ENCODE assay signal across 1 cellular context in the genomic region with DNA sequence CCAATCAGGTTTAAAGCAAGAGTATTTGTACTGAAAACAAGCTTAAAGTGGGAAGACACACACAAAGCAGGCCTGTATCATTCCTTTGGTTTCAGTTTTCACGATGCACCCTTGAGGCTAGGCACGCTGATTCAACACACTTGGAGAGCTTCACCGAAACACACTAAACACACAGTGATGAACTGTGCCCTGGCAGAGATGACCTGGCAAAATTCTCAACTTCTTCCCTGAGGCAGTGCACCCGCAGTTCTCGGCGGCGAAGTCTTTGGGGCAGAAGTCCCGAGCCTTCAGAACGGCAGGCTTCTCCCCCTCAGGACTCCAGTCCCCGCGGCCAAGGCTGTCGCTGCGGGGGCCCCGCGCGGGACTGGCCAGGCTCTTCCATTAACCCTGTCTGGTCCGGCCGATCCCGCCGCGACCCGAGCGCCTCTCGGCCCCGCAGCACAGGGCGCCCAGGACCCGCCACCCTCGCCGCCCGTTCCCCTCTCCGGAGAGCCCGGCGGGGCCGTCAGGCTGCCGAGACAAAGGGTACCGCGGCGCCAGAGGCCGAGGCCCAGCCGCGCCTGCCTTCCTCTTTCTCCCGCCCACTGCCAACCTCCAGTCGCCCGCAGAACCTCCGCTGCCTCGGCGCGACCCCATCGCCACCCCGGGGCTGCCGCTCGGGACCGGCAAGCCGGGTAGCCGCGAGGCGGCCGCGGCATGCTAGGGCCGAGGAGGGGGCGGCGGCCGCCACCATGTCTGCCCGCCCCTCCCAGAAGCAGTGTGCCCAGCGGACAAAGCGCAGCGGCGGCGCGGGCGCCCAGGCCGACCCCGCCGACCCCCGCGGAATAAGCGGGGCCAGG.
TF ChIP-seq lines count a peak whose summit lies in the region.

No MANE protein-coding gene starts in this region.

TF ChIP-seq in HepG2, 621 proteins besides CTCF, POLR2A, EP300 and RAD21 (continued from another document and continues in another):
- TF ChIP-seq, protein P1, sequence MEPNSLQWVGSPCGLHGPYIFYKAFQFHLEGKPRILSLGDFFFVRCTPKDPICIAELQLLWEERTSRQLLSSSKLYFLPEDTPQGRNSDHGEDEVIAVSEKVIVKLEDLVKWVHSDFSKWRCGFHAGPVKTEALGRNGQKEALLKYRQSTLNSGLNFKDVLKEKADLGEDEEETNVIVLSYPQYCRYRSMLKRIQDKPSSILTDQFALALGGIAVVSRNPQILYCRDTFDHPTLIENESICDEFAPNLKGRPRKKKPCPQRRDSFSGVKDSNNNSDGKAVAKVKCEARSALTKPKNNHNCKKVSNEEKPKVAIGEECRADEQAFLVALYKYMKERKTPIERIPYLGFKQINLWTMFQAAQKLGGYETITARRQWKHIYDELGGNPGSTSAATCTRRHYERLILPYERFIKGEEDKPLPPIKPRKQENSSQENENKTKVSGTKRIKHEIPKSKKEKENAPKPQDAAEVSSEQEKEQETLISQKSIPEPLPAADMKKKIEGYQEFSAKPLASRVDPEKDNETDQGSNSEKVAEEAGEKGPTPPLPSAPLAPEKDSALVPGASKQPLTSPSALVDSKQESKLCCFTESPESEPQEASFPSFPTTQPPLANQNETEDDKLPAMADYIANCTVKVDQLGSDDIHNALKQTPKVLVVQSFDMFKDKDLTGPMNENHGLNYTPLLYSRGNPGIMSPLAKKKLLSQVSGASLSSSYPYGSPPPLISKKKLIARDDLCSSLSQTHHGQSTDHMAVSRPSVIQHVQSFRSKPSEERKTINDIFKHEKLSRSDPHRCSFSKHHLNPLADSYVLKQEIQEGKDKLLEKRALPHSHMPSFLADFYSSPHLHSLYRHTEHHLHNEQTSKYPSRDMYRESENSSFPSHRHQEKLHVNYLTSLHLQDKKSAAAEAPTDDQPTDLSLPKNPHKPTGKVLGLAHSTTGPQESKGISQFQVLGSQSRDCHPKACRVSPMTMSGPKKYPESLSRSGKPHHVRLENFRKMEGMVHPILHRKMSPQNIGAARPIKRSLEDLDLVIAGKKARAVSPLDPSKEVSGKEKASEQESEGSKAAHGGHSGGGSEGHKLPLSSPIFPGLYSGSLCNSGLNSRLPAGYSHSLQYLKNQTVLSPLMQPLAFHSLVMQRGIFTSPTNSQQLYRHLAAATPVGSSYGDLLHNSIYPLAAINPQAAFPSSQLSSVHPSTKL (CRISPR knock-in tag; IDR thresholded peaks at IDR 0.05), result no peak; the same call in 1 of the 2 replicates
- TF ChIP-seq ZNF329 (CRISPR knock-in tag; IDR thresholded peaks at IDR 0.05; ENCODE audit: low read depth), result 0 out of 2 replicates have a peak, but pooled peaks have one; percentile 32
- TF ChIP-seq FOSL2 (CRISPR knock-in tag; IDR thresholded peaks at IDR 0.05), result peak; percentile 44
- peak; percentile 27; the same call in 1 of the 2 replicates for TF ChIP-seq GATAD1 (CRISPR knock-in tag; IDR thresholded peaks at IDR 0.05)
- TF ChIP-seq RBM39 (IDR thresholded peaks at IDR 0.05; ENCODE audit: low read depth, low read length, poor library complexity, severe bottlenecking), result no peak
- TF ChIP-seq NONO (IDR thresholded peaks at IDR 0.05), result no peak
- peak; percentile 51; the same call in 1 of the 2 replicates for TF ChIP-seq NONO (CRISPR knock-in tag; conservative IDR thresholded peaks at IDR 0.05)
- TF ChIP-seq UBTF (CRISPR knock-in tag; IDR thresholded peaks at IDR 0.05), result peak; percentile 66; the same call in 1 of the 2 replicates
- no peak for TF ChIP-seq ZNF879 (CRISPR knock-in tag; IDR thresholded peaks at IDR 0.05)
- peak; percentile 47; the same call in 1 of the 2 replicates for TF ChIP-seq ZNF331 (CRISPR knock-in tag; IDR thresholded peaks at IDR 0.05)
- TF ChIP-seq ZC3H4 (CRISPR knock-in tag; IDR thresholded peaks at IDR 0.05; ENCODE audit: borderline replicate concordance), result no peak; the same call in 1 of the 2 replicates
- peak; percentile 58 for TF ChIP-seq HOXA3 (CRISPR knock-in tag; IDR thresholded peaks at IDR 0.05)
- TF ChIP-seq BRCA1 (CRISPR knock-in tag; IDR thresholded peaks at IDR 0.05), result no peak
- TF ChIP-seq, protein P2, sequence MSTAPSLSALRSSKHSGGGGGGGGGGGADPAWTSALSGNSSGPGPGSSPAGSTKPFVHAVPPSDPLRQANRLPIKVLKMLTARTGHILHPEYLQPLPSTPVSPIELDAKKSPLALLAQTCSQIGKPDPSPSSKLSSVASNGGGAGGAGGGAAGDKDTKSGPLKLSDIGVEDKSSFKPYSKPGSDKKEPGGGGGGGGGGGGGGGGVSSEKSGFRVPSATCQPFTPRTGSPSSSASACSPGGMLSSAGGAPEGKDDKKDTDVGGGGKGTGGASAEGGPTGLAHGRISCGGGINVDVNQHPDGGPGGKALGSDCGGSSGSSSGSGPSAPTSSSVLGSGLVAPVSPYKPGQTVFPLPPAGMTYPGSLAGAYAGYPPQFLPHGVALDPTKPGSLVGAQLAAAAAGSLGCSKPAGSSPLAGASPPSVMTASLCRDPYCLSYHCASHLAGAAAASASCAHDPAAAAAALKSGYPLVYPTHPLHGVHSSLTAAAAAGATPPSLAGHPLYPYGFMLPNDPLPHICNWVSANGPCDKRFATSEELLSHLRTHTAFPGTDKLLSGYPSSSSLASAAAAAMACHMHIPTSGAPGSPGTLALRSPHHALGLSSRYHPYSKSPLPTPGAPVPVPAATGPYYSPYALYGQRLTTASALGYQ (CRISPR knock-in tag; IDR thresholded peaks at IDR 0.05), result no peak
- TF ChIP-seq KDM4B (CRISPR knock-in tag; IDR thresholded peaks at IDR 0.05), result peak; percentile 33; the same call in 1 of the 2 replicates
- peak; percentile 62; the same call in 1 of the 2 replicates for TF ChIP-seq KMT2A (CRISPR knock-in tag; IDR thresholded peaks at IDR 0.05)
- peak; percentile 15; the same call in 1 of the 2 replicates for TF ChIP-seq KAT8 (CRISPR knock-in tag; IDR thresholded peaks at IDR 0.05)
- TF ChIP-seq ZFP82 (CRISPR knock-in tag; IDR thresholded peaks at IDR 0.05; ENCODE audit: borderline replicate concordance), result no peak; the same call in 1 of the 2 replicates
- TF ChIP-seq NFYB (CRISPR knock-in tag; IDR thresholded peaks at IDR 0.05), result peak; percentile 43; the same call in 1 of the 2 replicates
- TF ChIP-seq IRX3 (CRISPR knock-in tag; IDR thresholded peaks at IDR 0.05; ENCODE audit: borderline replicate concordance, low read depth), result 0 out of 2 replicates have a peak, but pooled peaks have one; percentile 6
- TF ChIP-seq SAP130 (CRISPR knock-in tag; IDR thresholded peaks at IDR 0.05; ENCODE audit: low read depth), result peak; percentile 70
- TF ChIP-seq HNRNPK (IDR thresholded peaks at IDR 0.05; ENCODE audit: low read depth, low read length, poor library complexity, severe bottlenecking), result peak; percentile 42
- no peak for TF ChIP-seq ZNF792 (CRISPR knock-in tag; IDR thresholded peaks at IDR 0.05)
- TF ChIP-seq, protein P3, sequence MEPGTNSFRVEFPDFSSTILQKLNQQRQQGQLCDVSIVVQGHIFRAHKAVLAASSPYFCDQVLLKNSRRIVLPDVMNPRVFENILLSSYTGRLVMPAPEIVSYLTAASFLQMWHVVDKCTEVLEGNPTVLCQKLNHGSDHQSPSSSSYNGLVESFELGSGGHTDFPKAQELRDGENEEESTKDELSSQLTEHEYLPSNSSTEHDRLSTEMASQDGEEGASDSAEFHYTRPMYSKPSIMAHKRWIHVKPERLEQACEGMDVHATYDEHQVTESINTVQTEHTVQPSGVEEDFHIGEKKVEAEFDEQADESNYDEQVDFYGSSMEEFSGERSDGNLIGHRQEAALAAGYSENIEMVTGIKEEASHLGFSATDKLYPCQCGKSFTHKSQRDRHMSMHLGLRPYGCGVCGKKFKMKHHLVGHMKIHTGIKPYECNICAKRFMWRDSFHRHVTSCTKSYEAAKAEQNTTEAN (CRISPR knock-in tag; conservative IDR thresholded peaks at IDR 0.05), result peak; percentile 53; the same call in 1 of the 2 replicates
- no peak for TF ChIP-seq TOPORS (CRISPR knock-in tag; IDR thresholded peaks at IDR 0.05)
- no peak for TF ChIP-seq RAD51 (IDR thresholded peaks at IDR 0.05; ENCODE audit: borderline replicate concordance)
- peak; percentile 45; the same call in 1 of the 2 replicates for TF ChIP-seq NFYC (CRISPR knock-in tag; IDR thresholded peaks at IDR 0.05)
- TF ChIP-seq ZMYM4 (CRISPR knock-in tag; IDR thresholded peaks at IDR 0.05), result 0 out of 2 replicates have a peak, but pooled peaks have one; percentile 40
- TF ChIP-seq BCL3 (CRISPR knock-in tag; IDR thresholded peaks at IDR 0.05), result peak; percentile 5; the same call in 1 of the 2 replicates
- TF ChIP-seq WIZ (CRISPR knock-in tag; IDR thresholded peaks at IDR 0.05), result no peak
- TF ChIP-seq ZNF30 (CRISPR knock-in tag; IDR thresholded peaks at IDR 0.05), result peak; percentile 61; the same call in 1 of the 2 replicates
- TF ChIP-seq DRAP1 (CRISPR knock-in tag; IDR thresholded peaks at IDR 0.05), result peak; percentile 96
- 0 out of 2 replicates have a peak, but pooled peaks have one; percentile 9 for TF ChIP-seq ZNF619 (CRISPR knock-in tag; IDR thresholded peaks at IDR 0.05)
- no peak; the same call in 1 of the 2 replicates for TF ChIP-seq SIN3A (IDR thresholded peaks at IDR 0.05; ENCODE audit: borderline replicate concordance, low read depth, low read length)
- TF ChIP-seq LCORL (IDR thresholded peaks at IDR 0.05), result no peak
- no peak for TF ChIP-seq LCORL (CRISPR knock-in tag; IDR thresholded peaks at IDR 0.05)
- TF ChIP-seq FOXA1 (IDR thresholded peaks at IDR 0.05), result no peak
- TF ChIP-seq FOXA1 (CRISPR knock-in tag; IDR thresholded peaks at IDR 0.05), result 0 out of 2 replicates have a peak, but pooled peaks have one; percentile 9
- peak; percentile 47; the same call in 1 of the 2 replicates for TF ChIP-seq RXRA (CRISPR knock-in tag; IDR thresholded peaks at IDR 0.05)
- TF ChIP-seq CCDC6 (CRISPR knock-in tag; IDR thresholded peaks at IDR 0.05), result peak; percentile 52; the same call in 1 of the 2 replicates
- 0 out of 2 replicates have a peak, but pooled peaks have one; percentile 14 for TF ChIP-seq PAXIP1 (CRISPR knock-in tag; conservative IDR thresholded peaks at IDR 0.05)
- TF ChIP-seq MIER3 (CRISPR knock-in tag; IDR thresholded peaks at IDR 0.05; ENCODE audit: borderline replicate concordance), result peak; percentile 35; the same call in 1 of the 2 replicates
